ENCODE assay signal across 28 cellular contexts in genomic region chr15:56679247-56679646, GRCh38.
"Had no signal": no experiment of that assay in that cellular context is flagged by ENCODE, and none has a peak within 500 bp of the region (broad histone marks: within the 10 kb centered on the region; RNA-seq: fewer than 3 reads in every experiment).

No MANE protein-coding gene starts in this region.

- H3K4me1 ChIP-seq: colonic mucosa, lower lobe of right lung, pancreas, suprapubic skin, upper lobe of right lung, uterus had no signal

- H3K4me3 ChIP-seq: colonic mucosa, heart right ventricle, left ventricle myocardium inferior, lower lobe of right lung, pancreas, right lobe of liver, smooth muscle cell, suprapubic skin, transverse colon, upper lobe of right lung, uterus had no signal

- FAIRE-seq: pancreas had no signal

- DNase-seq: colonic mucosa; effector CD8-positive, alpha-beta T cell; endodermal cell; foreskin fibroblast; glutamatergic neuron; heart right ventricle; hippocampal formation; left cardiac atrium; left ventricle myocardium inferior; lower lobe of right lung; natural killer cell; pancreas; right lobe of liver; stimulated activated CD4-positive, alpha-beta T cell treated with anti-CD3 and anti-CD28 coated beads, Interleukin-12 subunit alpha, Interleukin-12 subunit beta, amount 100 ng/mL, for 4 hours; stimulated activated CD4-positive, alpha-beta T cell treated with anti-CD3 and anti-CD28 coated beads, Interleukin-1b, Interleukin-23, amount 100 ng/mL, for 48 hours; stimulated activated CD4-positive, alpha-beta T cell treated with anti-CD3 and anti-CD28 coated beads, Interleukin-4, amount 100 ng/mL, for 1 hour; stimulated activated CD8-positive, alpha-beta memory T cell treated with anti-CD3 and anti-CD28 coated beads, Interleukin-4, amount 100 ng/mL, for 48 hours; stimulated activated naive CD4-positive, alpha-beta T cell; stimulated activated naive CD8-positive, alpha-beta T cell treated with anti-CD3 and anti-CD28 coated beads, Interleukin-15, amount 100 ng/mL, for 72 hours; transverse colon; upper lobe of right lung; uterus had no signal

- H3K27ac Mint-ChIP-seq: dendritic cell treated with granulocyte-macrophage colony-stimulating factor and Interleukin-4, amounts not matched to agents 40 ng/mL and 50 ng/mL, for 4 days; endodermal cell; natural killer cell; stimulated activated naive CD8-positive, alpha-beta T cell treated with anti-CD3 and anti-CD28 coated beads, Interleukin-15, amount 100 ng/mL, for 72 hours had no signal

- H3K27ac ChIP-seq: colonic mucosa, epithelial cell of prostate, heart right ventricle, left ventricle myocardium inferior, lower lobe of right lung, neutrophil, pancreas, right lobe of liver, suprapubic skin, transverse colon, upper lobe of right lung, uterus had no signal

- H3K9me3 Mint-ChIP-seq: dendritic cell treated with granulocyte-macrophage colony-stimulating factor and Interleukin-4, amounts not matched to agents 40 ng/mL and 50 ng/mL, for 4 days; endodermal cell; natural killer cell; stimulated activated naive CD8-positive, alpha-beta T cell treated with anti-CD3 and anti-CD28 coated beads, Interleukin-15, amount 100 ng/mL, for 72 hours had no signal

- H3K27me3 ChIP-seq: colonic mucosa, heart right ventricle, neutrophil, pancreas, right lobe of liver, suprapubic skin, transverse colon, upper lobe of right lung, uterus had no signal

- H3K4me2 ChIP-seq: smooth muscle cell had no signal

- H3K9me3 ChIP-seq: colonic mucosa, heart right ventricle, left ventricle myocardium inferior, lower lobe of right lung, neutrophil, pancreas, right lobe of liver, suprapubic skin, transverse colon, upper lobe of right lung, uterus had no signal

- ATAC-seq: esophagus mucosa; heart right ventricle; left cardiac atrium; lower lobe of right lung; natural killer cell; pancreas; right lobe of liver; stimulated activated naive CD8-positive, alpha-beta T cell treated with anti-CD3 and anti-CD28 coated beads, Interleukin-15, amount 100 ng/mL, for 72 hours; upper lobe of right lung had no signal

- H3K36me3 ChIP-seq: colonic mucosa, pancreas, uterus had no signal
